Comparison of ENCODE assay signal across 19 cellular contexts in the genomic region with DNA sequence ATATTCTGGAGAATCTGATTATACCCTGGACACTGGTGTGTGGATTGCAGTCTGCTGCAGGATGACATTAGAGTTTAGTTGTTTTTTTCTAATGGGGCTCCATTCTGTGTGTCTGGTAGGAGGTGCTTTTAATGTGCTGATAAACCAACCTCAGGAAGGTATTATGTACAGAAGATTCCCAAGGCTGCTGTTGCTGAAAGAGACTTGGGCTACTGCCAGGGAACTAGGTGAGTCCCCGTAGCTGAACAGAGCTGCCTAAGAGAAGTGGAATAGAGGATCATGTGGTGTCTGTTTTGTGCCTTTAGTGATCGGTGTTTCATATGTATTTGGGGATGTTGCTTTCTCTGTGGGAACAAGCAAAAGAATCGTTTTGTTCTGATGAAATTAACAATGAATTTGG. TPM values are rescaled to one million over a fixed set of nuclear protein-coding genes. Genes with fewer than 3 reads are reported as not detected.
DNase-seq lines count a peak whose midpoint lies in the region; ATAC-seq and TF ChIP-seq lines count a peak whose summit lies in the region.
"Had no signal": no experiment of that assay in that cellular context is flagged by ENCODE, and none has a peak within 500 bp of the region (broad histone marks: within the 10 kb centered on the region; RNA-seq: fewer than 3 reads in every experiment).

No MANE protein-coding gene starts in this region.

- no TSS peak for BruUV-seq in Caco-2 (replicated peaks; lab: Mats Ljungman, UMichigan)

- H3K4me3 ChIP-seq in Caco-2 (ENCODE audit: low read depth, low read length) (no peak overlapping the region), spleen (no peak overlapping the region)
- H3K4me3 ChIP-seq: BLaER1 treated with 17β-estradiol and CSF1 and Interleukin-3, amounts not matched to agents 10 nM and 100 nM; HAP-1 had no signal

- peaks cover 7% of the 10 kb centered on the region for H3K36me3 Mint-ChIP-seq in Caco-2 (ENCODE audit: insufficient read depth, unreplicated experiment)
- H3K36me3 Mint-ChIP-seq: CD4-positive, CD25-positive, alpha-beta regulatory T cell had no signal

- H3K27me3 Mint-ChIP-seq in Caco-2 (ENCODE audit: insufficient read depth, unreplicated experiment) = no peaks in the 10 kb centered on the region

- H3K9me3 ChIP-seq in Caco-2 (no peaks in the 10 kb centered on the region), spleen (no peaks in the 10 kb centered on the region)
- H3K9me3 ChIP-seq: BLaER1 treated with 17β-estradiol and CSF1 and Interleukin-3, amounts not matched to agents 10 nM and 100 nM; HAP-1 had no signal

- no peak overlapping the region for H3K27ac ChIP-seq in spleen
- H3K27ac ChIP-seq: BLaER1 treated with 17β-estradiol and CSF1 and Interleukin-3, amounts not matched to agents 10 nM and 100 nM had no signal

- 67 to 83% (median 75%) methylated on average over 3 of the region's 3 CpGs for WGBS in spleen, 5 donors

- no peaks in the 10 kb centered on the region for H3K36me3 ChIP-seq in Caco-2 (ENCODE audit: control insufficient read depth, insufficient read depth, low read length)
- H3K36me3 ChIP-seq in spleen = no peaks in the 10 kb centered on the region
- H3K36me3 ChIP-seq: BLaER1 treated with 17β-estradiol and CSF1 and Interleukin-3, amounts not matched to agents 10 nM and 100 nM; HAP-1 had no signal

- peak; percentile 5 for DNase-seq in NCI-H2196 (lab: John Stamatoyannopoulos, UW; ENCODE audit: unreplicated experiment)
- DNase-seq in NCI-H2196 treated with DMSO at 0.1 percent for 48 hours (lab: John Stamatoyannopoulos, UW; ENCODE audit: unreplicated experiment) = no peak
- no peak for DNase-seq in Caco-2
- DNase-seq in RPMI8226 = peak; percentile 12
- no peak for DNase-seq in left lobe of liver (ENCODE audit: low spot score)
- no peak for DNase-seq in spleen
- DNase-seq in head of caudate nucleus = no peak
- DNase-seq: ACHN; Calu3; CD4-positive, CD25-positive, alpha-beta regulatory T cell; DMS 273 treated with DMSO at 0.1 percent for 48 hours; DND-41; GDM1 had no signal

- no peaks in the 10 kb centered on the region for H3K9me3 Mint-ChIP-seq in Caco-2 (ENCODE audit: unreplicated experiment)
- H3K9me3 Mint-ChIP-seq: CD4-positive, CD25-positive, alpha-beta regulatory T cell had no signal

- peaks cover 56% of the 10 kb centered on the region for H3K4me1 Mint-ChIP-seq in Caco-2 (ENCODE audit: low read depth, unreplicated experiment)

- H3K4me1 ChIP-seq in Caco-2 (peaks cover 81% of the 10 kb centered on the region), spleen (no peaks in the 10 kb centered on the region)
- H3K4me1 ChIP-seq: BLaER1 treated with 17β-estradiol and CSF1 and Interleukin-3, amounts not matched to agents 10 nM and 100 nM; HAP-1 had no signal

- TF ChIP-seq CTCF in Caco-2 (IDR thresholded peaks at IDR 0.05; ENCODE audit: insufficient read depth in 1 of 2, low read depth in 1 of 2, low read length in 1 of 2, severe bottlenecking in 1 of 2, unreplicated experiment in 1 of 2) (no peak), spleen (IDR thresholded peaks at IDR 0.05 in 8 of 11, conservative IDR thresholded peaks at IDR 0.05 in 3 of 11) (no peak)

- CTCF ChIA-PET in Caco-2 (lab: Charles Lee) = no interaction called here

- H3K27me3 ChIP-seq in Caco-2 (replicated peaks; ENCODE audit: control insufficient read depth, insufficient read depth, low read length) (no peaks in the 10 kb centered on the region), spleen (replicated peaks in 1 of 7) (peaks cover 0 to 55% (median 0%) of the 10 kb centered on the region in 7 donors)
- H3K27me3 ChIP-seq: BLaER1 treated with 17β-estradiol and CSF1 and Interleukin-3, amounts not matched to agents 10 nM and 100 nM had no signal

- intact Hi-C loops in Caco-2 (cut with micrococcal nuclease; ENCODE audit: unreplicated experiment) (no loop called here), spleen (cut with DNase I; ENCODE audit: low total_unique reads) (no loop called here), head of caudate nucleus (cut with DNase I) (no loop called here)

- peak; percentile 80 for ATAC-seq in left lobe of liver
- ATAC-seq in GM18907 (IDR thresholded peaks at IDR 0.05; ENCODE audit: unreplicated experiment) = no peak

- H3K4me3 Mint-ChIP-seq in Caco-2 (ENCODE audit: unreplicated experiment) = no peak overlapping the region
- H3K4me3 Mint-ChIP-seq: CD4-positive, CD25-positive, alpha-beta regulatory T cell had no signal

- H3K27ac Mint-ChIP-seq in Caco-2 (ENCODE audit: unreplicated experiment) = peak overlapping the region; percentile 66

- no peak for TF ChIP-seq POLR2A in spleen (IDR thresholded peaks at IDR 0.05)

- POLR2A ChIA-PET in Caco-2 (lab: Charles Lee) = no interaction called here

RNA-seq across cellular contexts. Expression of a gene that starts 16.6 kb away (rescaled TPM):
- total RNA-seq in Caco-2 (2022) = not detected in 2 replicates
- total RNA-seq in left lobe of liver = not detected
- total RNA-seq in spleen = not detected
- not detected for polyA plus RNA-seq in spleen
- total RNA-seq: A172, Calu3, H1, HT-29 had no signal
- polyA plus RNA-seq: CD4-positive, CD25-positive, alpha-beta regulatory T cell; H1 had no signal

RNA-seq across cellular contexts. Expression of a gene that starts 24.9 kb away (rescaled TPM):
- total RNA-seq in Caco-2 (2022) (90.5 and 105 TPM in 2 replicates), left lobe of liver (125 TPM), spleen (not detected)
- not detected for polyA plus RNA-seq in spleen
- total RNA-seq: CD4-positive, CD25-positive, alpha-beta regulatory T cell had no signal
- polyA plus RNA-seq: CD4-positive, CD25-positive, alpha-beta regulatory T cell had no signal

RNA-seq across cellular contexts. Expression of a gene that starts 44.2 kb away (rescaled TPM):
- total RNA-seq in Caco-2 (2022) (120 and 126 TPM in 2 replicates), left lobe of liver (41.3 TPM), spleen (10 to 100 TPM; 51.1 to 81.2 (median 61.2) TPM)
- polyA plus RNA-seq in spleen = 10 to 100 TPM; 21.2 to 37.3 (median 34.5) TPM

Comparison
In these comparisons a context has a peak if more than half of its experiments do, and no peak if none do; other contexts are left out.
1. DNase-seq: peak in NCI-H2196 (single experiment) and RPMI8226 (single experiment); none in NCI-H2196 treated with DMSO at 0.1 percent for 48 hours (single experiment), Caco-2 (0 of 2), left lobe of liver (single experiment), spleen (single experiment) and head of caudate nucleus (0 of 42).
2. RNA of a gene that starts 24.9 kb away (total RNA-seq): 125 TPM in left lobe of liver (single experiment) and 90.5 to 105 TPM in Caco-2; not detected in spleen; every median in the first group is over 10 times any median in the second.